Comparison of ENCODE assay signal across 3 cellular contexts in genomic region chr7:138822867-138823535, GRCh38.
A peak's percentile ranks its signal among the peaks of the same experiment; 100 is the strongest.
TF ChIP-seq lines count a peak whose summit lies in the region.

No MANE protein-coding gene starts in this region.

TF ChIP-seq in HepG2, 621 proteins besides CTCF, POLR2A, EP300 and RAD21:
- TF ChIP-seq SNAPC2 (CRISPR knock-in tag; IDR thresholded peaks at IDR 0.05) (no peak), ZNF121 (CRISPR knock-in tag; IDR thresholded peaks at IDR 0.05) (0 out of 2 replicates have a peak, but pooled peaks have one; percentile 39)

TF ChIP-seq in WTC11, 78 proteins besides CTCF, POLR2A, EP300 and RAD21:
- TF ChIP-seq SP1 (CRISPR knock-in tag; conservative IDR thresholded peaks at IDR 0.05) (no peak), ZNF121 (CRISPR knock-in tag; IDR thresholded peaks at IDR 0.05) (peak; percentile 58; the same call in 1 of the 2 replicates), OVOL2 (CRISPR knock-in tag; IDR thresholded peaks at IDR 0.05; ENCODE audit: borderline replicate concordance) (no peak), E2F1 (CRISPR knock-in tag; IDR thresholded peaks at IDR 0.05) (no peak)

TF ChIP-seq in H1, 55 proteins besides CTCF, POLR2A, EP300 and RAD21:
- TF ChIP-seq JUND (IDR thresholded peaks at IDR 0.05; ENCODE audit: low read length) (no peak), SIN3A (conservative IDR thresholded peaks at IDR 0.05 in 1 of 2, IDR thresholded peaks at IDR 0.05 in 1 of 2; ENCODE audit: low read depth in 1 of 2, low read length in 2 of 2) (no peak), SP1 (IDR thresholded peaks at IDR 0.05; ENCODE audit: low read depth, low read length) (no peak), ATF2 (IDR thresholded peaks at IDR 0.05; ENCODE audit: low read length) (no peak), RXRA (IDR thresholded peaks at IDR 0.05; ENCODE audit: insufficient read depth, low read depth, low read length) (no peak), ATF3 (IDR thresholded peaks at IDR 0.05; ENCODE audit: insufficient read depth, low read depth, low read length) (no peak), CHD2 (IDR thresholded peaks at IDR 0.05; ENCODE audit: low read length) (no peak)
TF ChIP-seq in H1: peak in this region for 0.
